9 cellular contexts compared by ENCODE assay signal in genomic region chr14:45716506-45716905, GRCh38.
A peak's percentile ranks its signal among the peaks of the same experiment; 100 is the strongest.
DNase-seq lines count a peak whose midpoint lies in the region; ATAC-seq and TF ChIP-seq lines count a peak whose summit lies in the region.
"Had no signal": no experiment of that assay in that cellular context is flagged by ENCODE, and none has a peak within 500 bp of the region (broad histone marks: within the 10 kb centered on the region; RNA-seq: fewer than 3 reads in every experiment).

No MANE protein-coding gene starts in this region.

- no peak overlapping the region for H2BK20ac ChIP-seq in H9 (ENCODE audit: low read depth, low read length, poor library complexity, severe bottlenecking)

- H3K4me3 Mint-ChIP-seq in H9, result no peak overlapping the region; a peak in 1 of 5 replicates

- no peak overlapping the region for H3K23ac ChIP-seq in H9 (ENCODE audit: insufficient read length, low read depth, low read length)

- no peak overlapping the region for H3K4me2 ChIP-seq in H9 (ENCODE audit: insufficient read depth, insufficient read length, low read length)

- no peaks in the 10 kb centered on the region for H3K23me2 ChIP-seq in H9 (ENCODE audit: insufficient read length, low read depth, low read length, poor library complexity, severe bottlenecking)

- H3K27me3 Mint-ChIP-seq in H9 (ENCODE audit: low read depth), result no peaks in the 10 kb centered on the region

- H3K4me1 ChIP-seq in H9 (ENCODE audit: insufficient read depth, low read length) (no peaks in the 10 kb centered on the region), aorta (ENCODE audit: control insufficient read depth in 1 of 2, insufficient read depth in 2 of 2, low read length in 2 of 2) (no peaks in the 10 kb centered on the region)

- H3K27ac ChIP-seq in H9 (ENCODE audit: insufficient read length, low read depth, low read length) (no peak overlapping the region), aorta (ENCODE audit: low read depth in 1 of 2, low read length in 2 of 2) (no peak overlapping the region)

- H2AK5ac ChIP-seq in H9 (ENCODE audit: insufficient read length, low read length), result no peak overlapping the region

- H3K18ac ChIP-seq in H9 (ENCODE audit: insufficient read length, low read depth, low read length), result no peak overlapping the region

- no peak overlapping the region for H2BK12ac ChIP-seq in H9 (ENCODE audit: insufficient read length, low read depth, low read length)

- H2AFZ ChIP-seq in H9 (ENCODE audit: low read length), result no peak overlapping the region

- H3K36me3 ChIP-seq in aorta (ENCODE audit: control insufficient read depth in 1 of 2, insufficient read depth in 2 of 2, low read length in 1 of 2), result no peaks in the 10 kb centered on the region

- no peak overlapping the region for H2BK120ac ChIP-seq in H9 (ENCODE audit: low read depth, low read length, poor library complexity, severe bottlenecking)

- no peaks in the 10 kb centered on the region for H3K79me2 ChIP-seq in H9 (ENCODE audit: insufficient read depth, low read length)

- H2BK5ac ChIP-seq in H9 (ENCODE audit: insufficient read length, low read length), result no peak overlapping the region

- H4K8ac ChIP-seq in H9 (replicated peaks; ENCODE audit: insufficient read length, low read depth, low read length), result no peak overlapping the region

- H3K79me1 ChIP-seq in H9 (ENCODE audit: insufficient read depth, low read depth, low read length, poor library complexity, severe bottlenecking), result no peaks in the 10 kb centered on the region

- no peak overlapping the region for H4K91ac ChIP-seq in H9 (ENCODE audit: insufficient read length, low read depth, low read length)

- H4K20me1 ChIP-seq in H9 (ENCODE audit: control insufficient read depth, insufficient read depth, insufficient read length), result no peaks in the 10 kb centered on the region

- H3K27ac Mint-ChIP-seq in H9, result no peak overlapping the region

- no peak for ATAC-seq in aorta (ENCODE audit: low FRiP score)
- ATAC-seq in left colon, result no peak

- no peak overlapping the region for H4K5ac ChIP-seq in H9 (ENCODE audit: insufficient read length, low read depth, low read length)

- intact Hi-C loops in aorta (cut with DNase I), result no loop called here
- intact Hi-C loops in left colon (cut with DNase I, micrococcal nuclease), result no loop called here

- H3K14ac ChIP-seq in H9 (ENCODE audit: insufficient read depth, low read length), result no peak overlapping the region

- DNase-seq in H9 (peak; percentile 36), NCI-H1694 (lab: John Stamatoyannopoulos, UW) (peak; percentile 4), choroid plexus epithelial cell (ENCODE audit: low read depth) (peak; percentile 1), pons (ENCODE audit: low spot score) (peak; percentile 20), aorta (no peak), left colon (no peak)
- DNase-seq in activated naive CD4-positive, alpha-beta T cell treated with Interleukin-2 at 50 U/mL for 16 hours, result no peak
- DNase-seq: activated effector memory CD4-positive, alpha-beta T cell treated with Interleukin-2 at 50 U/mL for 16 hours; stimulated activated CD4-positive, alpha-beta T cell treated with anti-CD3 and anti-CD28 coated beads, Interleukin-1b, Interleukin-23, amount 100 ng/mL, for 48 hours had no signal

- H3K36me3 Mint-ChIP-seq in H9 (ENCODE audit: insufficient read depth in 1 of 3, low read depth in 3 of 3), result no peaks in the 10 kb centered on the region

- no peak overlapping the region for H3K4ac ChIP-seq in H9 (ENCODE audit: low read depth, low read length)

- H3K9me3 ChIP-seq in H9 (ENCODE audit: control insufficient read depth, low read depth, low read length), result no peaks in the 10 kb centered on the region
- H3K9me3 ChIP-seq in aorta (ENCODE audit: control insufficient read depth, low read length), result no peaks in the 10 kb centered on the region

- TF ChIP-seq CTCF in H9 (conservative IDR thresholded peaks at IDR 0.05) (peak; percentile 70), choroid plexus epithelial cell (conservative IDR thresholded peaks at IDR 0.05; ENCODE audit: low read depth, low read length) (peak; percentile 25)

- no CpG with 5 or more reads among the region's 8 CpGs for WGBS in H9 (ENCODE audit: extremely low coverage, insufficient read length, low lambda C conversion rate)
- 15 to 32% methylated on average over 8 of the region's 8 CpGs for WGBS in aorta, 2 donors

- H3K27me3 ChIP-seq in H9 (ENCODE audit: insufficient read depth, low read length) (no peaks in the 10 kb centered on the region), aorta (ENCODE audit: control insufficient read depth in 1 of 2, insufficient read depth in 2 of 2, low read length in 1 of 2) (no peaks in the 10 kb centered on the region)

- H3K4me1 Mint-ChIP-seq in H9, result no peaks in the 10 kb centered on the region

- no peak overlapping the region for H3K9ac ChIP-seq in H9 (ENCODE audit: extremely low read depth, insufficient read length, low read length)

- H3K9me3 Mint-ChIP-seq in H9, result no peaks in the 10 kb centered on the region

- no peak overlapping the region for H3T11ph ChIP-seq in H9 (ENCODE audit: low read length)

- H2BK15ac ChIP-seq in H9 (ENCODE audit: low read depth, low read length), result no peak overlapping the region

- H3K4me3 ChIP-seq in choroid plexus epithelial cell (ENCODE audit: low read depth, low read length), result no peak overlapping the region
- no peak overlapping the region for H3K4me3 ChIP-seq in aorta (ENCODE audit: low read length in 2 of 2)

- H3K56ac ChIP-seq in H9 (ENCODE audit: insufficient read length, low read depth, low read length), result no peak overlapping the region

Comparison
In these comparisons a context has a peak if more than half of its experiments do, and no peak if none do; other contexts are left out.
1. DNase-seq: peak in H9 (single experiment), NCI-H1694 (single experiment), choroid plexus epithelial cell (single experiment) and pons (single experiment); none in aorta (0 of 2), left colon (0 of 2) and activated naive CD4-positive, alpha-beta T cell treated with Interleukin-2 at 50 U/mL for 16 hours (single experiment).